Comparison of ENCODE assay signal across 7 cellular contexts in genomic region chr1:2212542-2213491, GRCh38. TPM values are rescaled to one million over a fixed set of nuclear protein-coding genes. Genes with fewer than 3 reads are reported as not detected.
DNase-seq lines count a peak whose midpoint lies in the region; TF ChIP-seq lines count a peak whose summit lies in the region.

No MANE protein-coding gene starts in this region.

- no peak overlapping the region for H3K27ac Mint-ChIP-seq in activated naive CD4-positive, alpha-beta T cell treated with anti-CD3 and anti-CD28 coated beads for 36 hours

- TF ChIP-seq CTCF in GM10266 (IDR thresholded peaks at IDR 0.05; ENCODE audit: control insufficient read depth, insufficient read depth, low read depth, missing control alignments) (peak; percentile 41), tibial nerve (IDR thresholded peaks at IDR 0.05) (peak in 4 of 5 experiments; percentile 14 to 72 (median 44))

- no peak overlapping the region for H3K4me3 Mint-ChIP-seq in activated naive CD4-positive, alpha-beta T cell treated with anti-CD3 and anti-CD28 coated beads for 36 hours

- peak overlapping the region; percentile 39 to 55 for H3K4me3 ChIP-seq in muscle layer of duodenum (ENCODE audit: low read depth in 1 of 2, low read length in 2 of 2)
- peak overlapping the region; percentile 10 to 35 (median 24) for H3K4me3 ChIP-seq in tibial nerve

- H3K4me1 Mint-ChIP-seq in activated naive CD4-positive, alpha-beta T cell treated with anti-CD3 and anti-CD28 coated beads for 36 hours (ENCODE audit: low read depth) = peaks cover 8% of the 10 kb centered on the region

- no peaks in the 10 kb centered on the region for H3K36me3 Mint-ChIP-seq in activated naive CD4-positive, alpha-beta T cell treated with anti-CD3 and anti-CD28 coated beads for 36 hours (ENCODE audit: low read depth)

- intact Hi-C loops in activated naive CD4-positive, alpha-beta T cell treated with anti-CD3 and anti-CD28 coated beads for 36 hours (cut with micrococcal nuclease) = loop anchor here (2.0 kb wide), 1 partner anchor 14 kb away; no protein-coding TSS in a partner anchor

- no peaks in the 10 kb centered on the region for H3K27me3 Mint-ChIP-seq in activated naive CD4-positive, alpha-beta T cell treated with anti-CD3 and anti-CD28 coated beads for 36 hours (ENCODE audit: low read depth)

- CTCF ChIA-PET in activated naive CD4-positive, alpha-beta T cell treated with anti-CD3 and anti-CD28 coated beads for 36 hours (lab: Charles Lee) = interaction anchor here (0.7 to 1.5 kb wide), 3 partner anchors 18 to 344 kb away, joined by 3 to 5 read pairs (median 4); partner anchors contain the start of gene FAAP20

- H3K4me1 ChIP-seq in muscle layer of duodenum (ENCODE audit: control insufficient read depth in 1 of 2, insufficient read depth in 2 of 2, low read length in 2 of 2) (peaks cover 6 to 36% of the 10 kb centered on the region in 2 donors), tibial nerve (peaks cover 0 to 68% (median 52%) of the 10 kb centered on the region in 4 donors)

- H3K9me3 ChIP-seq in muscle layer of duodenum (ENCODE audit: control insufficient read depth in 1 of 2, low read length in 2 of 2) (no peaks in the 10 kb centered on the region), tibial nerve (no peaks in the 10 kb centered on the region)

- H3K36me3 ChIP-seq in muscle layer of duodenum (ENCODE audit: control insufficient read depth in 1 of 2, insufficient read depth in 2 of 2, low read length in 2 of 2) (peaks cover 0 to 5% of the 10 kb centered on the region in 2 donors), tibial nerve (no peaks in the 10 kb centered on the region)

- no peaks in the 10 kb centered on the region for H3K9me3 Mint-ChIP-seq in activated naive CD4-positive, alpha-beta T cell treated with anti-CD3 and anti-CD28 coated beads for 36 hours

- DNase-seq in GM10266 (ENCODE audit: extremely low spot score) (peak; percentile 54), NCI-H748 (lab: John Stamatoyannopoulos, UW; ENCODE audit: unreplicated experiment) (peak; percentile 77), fibroblast of peridontal ligament (ENCODE audit: extremely low read depth) (peak; percentile 97), tibial nerve (ENCODE audit: low spot score in 2 of 2) (peak; percentile 90 to 91)
- peak; percentile 69 for DNase-seq in activated naive CD4-positive, alpha-beta T cell treated with anti-CD3 and anti-CD28 coated beads for 36 hours
- no peak for DNase-seq in NK-92 treated with Interleukin-12 subunit alpha and Interleukin-12 subunit beta, amount 100 ng/mL, for 24 hours (lab: John Stamatoyannopoulos, UW)

- H3K27ac ChIP-seq in muscle layer of duodenum (ENCODE audit: low read length) = peak overlapping the region; percentile 94
- H3K27ac ChIP-seq in tibial nerve = peak overlapping the region; percentile 88 to 99 (median 98)

- TF ChIP-seq EP300 in tibial nerve (IDR thresholded peaks at IDR 0.05) = peak; percentile 81 to 89

- H3K27me3 ChIP-seq in muscle layer of duodenum (ENCODE audit: low read depth, low read length) = no peaks in the 10 kb centered on the region
- no peaks in the 10 kb centered on the region for H3K27me3 ChIP-seq in tibial nerve

- WGBS in tibial nerve, 2 donors = 3 to 5% methylated on average over 28 to 45 of the region's 49 CpGs

- TF ChIP-seq POLR2A in tibial nerve (IDR thresholded peaks at IDR 0.05) = peak in 1 of 2 donors; percentile 20

RNA-seq across cellular contexts. Expression of gene SKI, which starts 15.3 kb away (rescaled TPM):
- 10 to 100 TPM; 25.5 to 26.3 TPM for total RNA-seq in activated naive CD4-positive, alpha-beta T cell treated with anti-CD3 and anti-CD28 coated beads for 36 hours
- total RNA-seq in tibial nerve = 100 to 1,000 TPM in 1 of 4 donors, 10 to 100 TPM in 3; 62.8 to 100 (median 72.2) TPM

RNA-seq across cellular contexts. Expression of gene FAAP20, which starts 18.2 kb away (rescaled TPM):
- total RNA-seq in activated naive CD4-positive, alpha-beta T cell treated with anti-CD3 and anti-CD28 coated beads for 36 hours = 10 to 100 TPM; 48.2 to 54.4 TPM
- 10 to 100 TPM; 32.8 to 60.9 (median 47.3) TPM for total RNA-seq in tibial nerve
